1 cellular context compared by ENCODE assay signal in genomic region chr4:69210911-69211310, GRCh38.
TF ChIP-seq lines count a peak whose summit lies in the region.

No MANE protein-coding gene starts in this region.

TF ChIP-seq in GM23338, 12 proteins besides CTCF, POLR2A, EP300 and RAD21 (continued from another document):
- TF ChIP-seq ZNF462 (CRISPR knock-in tag; IDR thresholded peaks at IDR 0.05) (no peak), NANOG (IDR thresholded peaks at IDR 0.05; ENCODE audit: borderline replicate concordance) (no peak), STAT1 (IDR thresholded peaks at IDR 0.05; ENCODE audit: unreplicated experiment) (no peak), REST (IDR thresholded peaks at IDR 0.05; ENCODE audit: unreplicated experiment) (no peak), ZNF114 (CRISPR knock-in tag; IDR thresholded peaks at IDR 0.05) (no peak)
